8 cellular contexts compared by ENCODE assay signal in the genomic region with DNA sequence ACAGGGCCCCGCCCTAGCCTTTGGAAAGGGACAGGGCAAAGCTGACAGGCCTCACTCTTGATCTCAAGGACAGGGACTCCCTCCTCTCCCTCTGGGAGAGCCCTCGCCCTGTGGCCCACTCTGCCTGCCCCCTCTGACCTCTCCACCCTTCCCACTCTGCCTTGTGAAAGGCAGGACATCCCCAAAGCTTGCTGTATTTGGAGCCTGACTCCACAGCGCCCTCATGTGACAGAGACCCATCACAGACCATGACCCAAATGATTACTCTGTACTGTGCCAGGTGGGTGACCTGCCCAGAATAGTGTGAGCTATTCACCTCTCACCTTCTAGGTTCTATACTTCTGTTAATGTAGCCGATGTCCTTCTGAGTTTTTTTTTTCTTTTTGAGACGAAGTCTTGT. TPM values are rescaled to one million over a fixed set of nuclear protein-coding genes. Genes with fewer than 3 reads are reported as not detected.
DNase-seq lines count a peak whose midpoint lies in the region; ATAC-seq and TF ChIP-seq lines count a peak whose summit lies in the region.

No MANE protein-coding gene starts in this region.

- peaks cover 6 to 15% (median 15%) of the 10 kb centered on the region in 3 donors for H3K36me3 ChIP-seq in skeletal muscle tissue (ENCODE audit: control insufficient read depth in 3 of 3, insufficient read depth in 3 of 3, low read length in 3 of 3)

- H3K4me3 Mint-ChIP-seq in activated CD4-positive, alpha-beta T cell treated with anti-CD3 and anti-CD28 coated beads, Interleukin-2, amount 10 ng/mL, durations not matched to agents 7 days and 5 days = no peak overlapping the region

- TF ChIP-seq CTCF in HL-60 (IDR thresholded peaks at IDR 0.05; ENCODE audit: insufficient read depth, low read length) = peak; percentile 83

- peak overlapping the region; percentile 68 to 81 (median 72) for H3K9ac ChIP-seq in skeletal muscle tissue (ENCODE audit: low read depth in 1 of 3, low read length in 3 of 3)

- H3K27ac Mint-ChIP-seq in activated CD4-positive, alpha-beta T cell treated with anti-CD3 and anti-CD28 coated beads, Interleukin-2, amount 10 ng/mL, durations not matched to agents 7 days and 5 days = no peak overlapping the region

- H3K9me3 ChIP-seq in skeletal muscle tissue (ENCODE audit: control insufficient read depth in 3 of 3, low read length in 3 of 3) = no peaks in the 10 kb centered on the region

- H3K27me3 ChIP-seq in HL-60 (ENCODE audit: insufficient read depth, poor library complexity, severe bottlenecking) = no peaks in the 10 kb centered on the region
- no peaks in the 10 kb centered on the region for H3K27me3 ChIP-seq in skeletal muscle tissue (ENCODE audit: control insufficient read depth in 3 of 3, insufficient read depth in 3 of 3, low read length in 3 of 3)

- H3K36me3 Mint-ChIP-seq in activated CD4-positive, alpha-beta T cell treated with anti-CD3 and anti-CD28 coated beads, Interleukin-2, amount 10 ng/mL, durations not matched to agents 7 days and 5 days (ENCODE audit: low read depth) = no peaks in the 10 kb centered on the region

- DNase-seq in Daoy (ENCODE audit: low read depth) = peak; percentile 49
- peak; percentile 27 to 72 for DNase-seq in HL-60 (ENCODE audit: low read depth in 1 of 2, low spot score in 1 of 2)
- peak; percentile 35 for DNase-seq in activated CD4-positive, alpha-beta T cell treated with anti-CD3 and anti-CD28 coated beads, Interleukin-2, amount 10 ng/mL, durations not matched to agents 7 days and 5 days
- DNase-seq in Right ventricle myocardium inferior (ENCODE audit: missing footprints) = peak; percentile 62
- no peak for DNase-seq in activated gamma-delta T cell (lab: John Stamatoyannopoulos, UW)
- DNase-seq in NCI-H187 treated with DMSO at 0.1 percent for 48 hours (lab: John Stamatoyannopoulos, UW) = no peak

- intact Hi-C loops in Right ventricle myocardium inferior (cut with DNase I) = no loop called here

- CTCF ChIA-PET in activated CD4-positive, alpha-beta T cell treated with anti-CD3 and anti-CD28 coated beads, Interleukin-2, amount 10 ng/mL, durations not matched to agents 7 days and 5 days (lab: Charles Lee) = interaction anchor here (0.5 to 1.3 kb wide), 14 partner anchors 12 to 1009 kb away, joined by 3 to 5 read pairs (median 3); no protein-coding TSS in a partner anchor

- H3K9me3 Mint-ChIP-seq in activated CD4-positive, alpha-beta T cell treated with anti-CD3 and anti-CD28 coated beads, Interleukin-2, amount 10 ng/mL, durations not matched to agents 7 days and 5 days = no peaks in the 10 kb centered on the region

- peak; percentile 45 for ATAC-seq in Right ventricle myocardium inferior
- no peak for ATAC-seq in GM18867 (IDR thresholded peaks at IDR 0.05; ENCODE audit: unreplicated experiment)

- peaks cover 2% of the 10 kb centered on the region for H3K27me3 Mint-ChIP-seq in activated CD4-positive, alpha-beta T cell treated with anti-CD3 and anti-CD28 coated beads, Interleukin-2, amount 10 ng/mL, durations not matched to agents 7 days and 5 days

- POLR2A ChIA-PET in activated CD4-positive, alpha-beta T cell treated with anti-CD3 and anti-CD28 coated beads, Interleukin-2, amount 10 ng/mL, durations not matched to agents 7 days and 5 days (lab: Charles Lee) = interaction anchor here (0.7 kb wide), 1 partner anchor 471 kb away, joined by 3 read pairs; no protein-coding TSS in a partner anchor

- H3K27ac ChIP-seq in HL-60 (replicated peaks) = no peak overlapping the region
- H3K27ac ChIP-seq in skeletal muscle tissue (ENCODE audit: low read depth, low read length) = peak overlapping the region; percentile 96

- peaks cover 75 to 92% (median 89%) of the 10 kb centered on the region in 3 donors for H3K4me1 ChIP-seq in skeletal muscle tissue (ENCODE audit: control insufficient read depth in 3 of 3, insufficient read depth in 3 of 3, low read length in 3 of 3)

- H3K4me3 ChIP-seq in HL-60 (replicated peaks; ENCODE audit: insufficient read depth, low read length) = no peak overlapping the region
- peak overlapping the region in 1 of 3 donors; percentile 35 for H3K4me3 ChIP-seq in skeletal muscle tissue (ENCODE audit: low read length in 3 of 3)

- no peaks in the 10 kb centered on the region for H3K4me1 Mint-ChIP-seq in activated CD4-positive, alpha-beta T cell treated with anti-CD3 and anti-CD28 coated beads, Interleukin-2, amount 10 ng/mL, durations not matched to agents 7 days and 5 days

RNA-seq across cellular contexts. Expression of gene P2RY2, which starts 18.8 kb away (rescaled TPM):
- 0.74 TPM in 1 of 2 replicates, not detected in the other for total RNA-seq in Daoy (2014; rRNA removed; shearing (Covaris generic))
- total RNA-seq in activated CD4-positive, alpha-beta T cell treated with anti-CD3 and anti-CD28 coated beads, Interleukin-2, amount 10 ng/mL, durations not matched to agents 7 days and 5 days = not detected
- total RNA-seq in Right ventricle myocardium inferior (20.0 TPM), skeletal muscle tissue (1.0 TPM)

RNA-seq across cellular contexts. Expression of gene P2RY6, which starts 35.3 kb away (rescaled TPM):
- 0.80 TPM in 1 of 2 replicates, not detected in the other for total RNA-seq in Daoy (2014; rRNA removed; shearing (Covaris generic))
- total RNA-seq in activated CD4-positive, alpha-beta T cell treated with anti-CD3 and anti-CD28 coated beads, Interleukin-2, amount 10 ng/mL, durations not matched to agents 7 days and 5 days = not detected
- total RNA-seq in Right ventricle myocardium inferior (2.8 TPM), skeletal muscle tissue (2.1 TPM)

Comparison
In these comparisons a context has a peak if more than half of its experiments do, and no peak if none do; other contexts are left out.
1. DNase-seq: peak in Daoy (single experiment), HL-60 (2 of 2), activated CD4-positive, alpha-beta T cell treated with anti-CD3 and anti-CD28 coated beads, Interleukin-2, amount 10 ng/mL, durations not matched to agents 7 days and 5 days (single experiment) and Right ventricle myocardium inferior (single experiment); none in activated gamma-delta T cell (single experiment) and NCI-H187 treated with DMSO at 0.1 percent for 48 hours (single experiment).
2. RNA of gene P2RY2, which starts 18.8 kb away (total RNA-seq): 20.0 TPM in Right ventricle myocardium inferior (single experiment); 1.0 TPM in skeletal muscle tissue (single experiment), 0.74 TPM in Daoy and not detected in activated CD4-positive, alpha-beta T cell treated with anti-CD3 and anti-CD28 coated beads, Interleukin-2, amount 10 ng/mL, durations not matched to agents 7 days and 5 days; every median in the first group is over 10 times any median in the second.